ENCODE assay signal across 21 cellular contexts in the genomic region with DNA sequence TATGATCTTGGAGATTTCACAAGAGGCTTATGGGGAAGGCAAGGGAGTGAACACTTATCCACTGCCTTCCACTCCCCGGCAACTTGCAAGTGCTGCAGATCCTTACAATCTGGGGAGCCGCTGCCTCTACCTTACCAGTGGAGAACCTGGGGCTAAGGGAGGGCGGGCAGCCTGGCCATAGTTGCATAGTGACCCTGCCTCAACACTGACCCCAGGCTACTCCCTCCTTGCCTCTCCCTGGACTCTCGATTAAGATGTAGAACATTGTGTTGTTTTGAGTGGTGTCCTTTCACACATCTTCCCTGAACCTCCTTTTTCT. TPM values are rescaled to one million over a fixed set of nuclear protein-coding genes. Genes with fewer than 3 reads are reported as not detected.
"Had no signal": no experiment of that assay in that cellular context is flagged by ENCODE, and none has a peak within 500 bp of the region (broad histone marks: within the 10 kb centered on the region; RNA-seq: fewer than 3 reads in every experiment).

No MANE protein-coding gene starts in this region.

- H2AFZ ChIP-seq: parathyroid adenoma had no signal

- H3K4me3 ChIP-seq: colonic mucosa, esophagus squamous epithelium, lower lobe of right lung, smooth muscle cell, thyroid gland, upper lobe of left lung had no signal

- H3K9me3 ChIP-seq: colonic mucosa, esophagus squamous epithelium, lower lobe of right lung, neutrophil, thyroid gland, upper lobe of left lung had no signal

- H3K9ac ChIP-seq: parathyroid adenoma had no signal

- H3K4me2 ChIP-seq: smooth muscle cell had no signal

- H3K27me3 ChIP-seq: colonic mucosa, esophagus squamous epithelium, neutrophil, thyroid gland, upper lobe of left lung had no signal

- ATAC-seq: effector memory CD8-positive, alpha-beta T cell; natural killer cell treated with Interleukin-12 subunit alpha and Interleukin-12 subunit beta and Interleukin-15 and Interleukin-18, amount 100 ng/mL, for 72 hours had no signal

- H3K27ac ChIP-seq: colonic mucosa, esophagus squamous epithelium, neutrophil, parathyroid adenoma, thyroid gland, upper lobe of left lung had no signal

- H3K36me3 ChIP-seq: colonic mucosa, lower lobe of right lung, neutrophil, thyroid gland, upper lobe of left lung had no signal

- DNase-seq: colonic mucosa; dermis blood vessel endothelial cell; effector memory CD8-positive, alpha-beta T cell; erythroblast; esophagus squamous epithelium; foreskin melanocyte; left ventricle myocardium superior; lower lobe of right lung; stimulated activated CD4-positive, alpha-beta T cell treated with anti-CD3 and anti-CD28 coated beads, Interleukin-12 subunit alpha, Interleukin-12 subunit beta, amount 100 ng/mL, for 4 hours; stimulated activated CD4-positive, alpha-beta T cell treated with anti-CD3 and anti-CD28 coated beads, Interleukin-4, amount 100 ng/mL, for 1 hour; stimulated activated CD8-positive, alpha-beta memory T cell treated with anti-CD3 and anti-CD28 coated beads, Interleukin-4, amount 100 ng/mL, for 48 hours; stimulated activated naive CD4-positive, alpha-beta T cell; stimulated activated naive CD8-positive, alpha-beta T cell treated with anti-CD3 and anti-CD28 coated beads, Interleukin-15, amount 100 ng/mL, for 72 hours had no signal

- H3K4me1 ChIP-seq: colonic mucosa, esophagus squamous epithelium, parathyroid adenoma, thyroid gland, upper lobe of left lung had no signal

RNA-seq across cellular contexts. Expression of a gene that starts 30.6 kb away (rescaled TPM):
- total RNA-seq: chondrocyte; colonic mucosa; dermis blood vessel endothelial cell; left ventricle myocardium superior; lower lobe of right lung; natural killer cell treated with Interleukin-12 subunit alpha and Interleukin-12 subunit beta and Interleukin-15 and Interleukin-18, amount 100 ng/mL, for 72 hours; osteoblast; smooth muscle cell; thyroid gland had no signal
- polyA plus RNA-seq: smooth muscle cell had no signal
